ENCODE assay signal across 8 cellular contexts in genomic region chr10:29377333-29377961, GRCh38.
DNase-seq lines count a peak whose midpoint lies in the region; ATAC-seq and TF ChIP-seq lines count a peak whose summit lies in the region.

No MANE protein-coding gene starts in this region.

- intact Hi-C loops in lower lobe of right lung (cut with DNase I) = no loop called here

- no peaks in the 10 kb centered on the region for H3K9me3 ChIP-seq in lower lobe of right lung

- ATAC-seq in lower lobe of right lung (peak; percentile 36 to 45), GM19467 (IDR thresholded peaks at IDR 0.05; ENCODE audit: unreplicated experiment) (no peak)

- no peaks in the 10 kb centered on the region for H3K4me1 ChIP-seq in lower lobe of right lung

- TF ChIP-seq CTCF in LNCAP (IDR thresholded peaks at IDR 0.05) = peak; percentile 82
- TF ChIP-seq CTCF in brain microvascular endothelial cell (IDR thresholded peaks at IDR 0.05; ENCODE audit: low read depth, low read length, missing control alignments) = peak; percentile 80
- peak; percentile 76 for TF ChIP-seq CTCF in lower lobe of right lung (IDR thresholded peaks at IDR 0.05)

- H3K27me3 ChIP-seq in brain microvascular endothelial cell (replicated peaks) = no peaks in the 10 kb centered on the region
- no peaks in the 10 kb centered on the region for H3K27me3 ChIP-seq in lower lobe of right lung (ENCODE audit: low read depth)

- peak; percentile 6 for DNase-seq in NCI-H2107 treated with DMSO at 0.1 percent for 48 hours (lab: John Stamatoyannopoulos, UW; ENCODE audit: unreplicated experiment)
- DNase-seq in NCI-H2107 (lab: John Stamatoyannopoulos, UW) = no peak
- DNase-seq in brain microvascular endothelial cell = peak; percentile 22
- no peak for DNase-seq in lower lobe of right lung
- no peak for DNase-seq in COR-L47 (lab: John Stamatoyannopoulos, UW)
- DNase-seq in activated T-cell treated with anti-CD3 and anti-CD28 coated beads for 4 hours = no peak

- in situ Hi-C loops in brain microvascular endothelial cell (cut with HindIII; ENCODE audit: low pct_ligation_motif_present, low sequenced_read_pairs) = no loop called here

- H3K36me3 ChIP-seq in brain microvascular endothelial cell (replicated peaks) = no peaks in the 10 kb centered on the region
- no peaks in the 10 kb centered on the region for H3K36me3 ChIP-seq in lower lobe of right lung

- H3K4me3 ChIP-seq in brain microvascular endothelial cell (ENCODE audit: low read depth, low read length) = no peak overlapping the region
- no peak overlapping the region for H3K4me3 ChIP-seq in lower lobe of right lung

- H3K27ac ChIP-seq in brain microvascular endothelial cell (no peak overlapping the region), lower lobe of right lung (no peak overlapping the region)

Comparison
In these comparisons a context has a peak if more than half of its experiments do, and no peak if none do; other contexts are left out.
1. DNase-seq: peak in NCI-H2107 treated with DMSO at 0.1 percent for 48 hours (single experiment) and brain microvascular endothelial cell (single experiment); none in NCI-H2107 (single experiment), lower lobe of right lung (single experiment), COR-L47 (single experiment) and activated T-cell treated with anti-CD3 and anti-CD28 coated beads for 4 hours (single experiment).
2. Peak in every context shown above with its lines, with median percentiles within 50 percentile points of each other: CTCF ChIP-seq.